In genomic region chr12:11688831-11689230, GRCh38 we compare ENCODE assay signal across 15 cellular contexts. TPM values are rescaled to one million over a fixed set of nuclear protein-coding genes. Genes with fewer than 3 reads are reported as not detected.
DNase-seq lines count a peak whose midpoint lies in the region; ATAC-seq and TF ChIP-seq lines count a peak whose summit lies in the region.
"Had no signal": no experiment of that assay in that cellular context is flagged by ENCODE, and none has a peak within 500 bp of the region (broad histone marks: within the 10 kb centered on the region; RNA-seq: fewer than 3 reads in every experiment).

No MANE protein-coding gene starts in this region.

- CTCF ChIA-PET in A673 (lab: Charles Lee), result no interaction called here

- POLR2A ChIA-PET in A673 (lab: Charles Lee; ENCODE audit: low non-redundant PET), result no interaction called here

- 97% methylated on average over 2 of the region's 2 CpGs for WGBS in smooth muscle cell (ENCODE audit: low lambda C conversion rate)

- no peak overlapping the region for H3K9ac ChIP-seq in smooth muscle cell (ENCODE audit: low read depth)

- DNase-seq in EH (ENCODE audit: low read depth), result peak; percentile 74
- peak; percentile 27 to 54 for DNase-seq in cardiac fibroblast (ENCODE audit: low read depth in 2 of 2)
- DNase-seq in iris pigment epithelial cell (ENCODE audit: low read depth), result peak; percentile 62
- no peak for DNase-seq in smooth muscle cell (lab: John Stamatoyannopoulos, UW; ENCODE audit: unreplicated experiment)
- DNase-seq in NCI-H2107 (lab: John Stamatoyannopoulos, UW), result no peak
- DNase-seq in NCI-H2081 (lab: John Stamatoyannopoulos, UW), result no peak
- no peak for DNase-seq in A673 (ENCODE audit: low spot score)
- DNase-seq: activated CD4-positive, CD25-positive, alpha-beta regulatory T cell; heart left ventricle; NCI-H2029; NCI-H510A; stimulated activated CD4-positive, alpha-beta T cell treated with anti-CD3 and anti-CD28 coated beads, Interleukin-1b, Interleukin-23, amount 100 ng/mL, for 48 hours had no signal

- H3K27ac ChIP-seq in smooth muscle cell (ENCODE audit: low read depth) (peak overlapping the region; percentile 38), A673 (ENCODE audit: low read depth, low read length, poor library complexity, severe bottlenecking) (no peak overlapping the region)
- H3K27ac ChIP-seq: right atrium auricular region had no signal

- peak overlapping the region; percentile 41 for H3K4me2 ChIP-seq in smooth muscle cell

- H3K4me3 ChIP-seq in cardiac fibroblast (replicated peaks in 1 of 2; ENCODE audit: low read depth in 2 of 2, low read length in 2 of 2) (no peak overlapping the region), smooth muscle cell (no peak overlapping the region), A673 (ENCODE audit: low read depth, low read length, poor library complexity, severe bottlenecking) (no peak overlapping the region)
- H3K4me3 ChIP-seq: heart left ventricle, lung, right atrium auricular region had no signal

- H3K27me3 ChIP-seq in smooth muscle cell (ENCODE audit: low read depth), result no peaks in the 10 kb centered on the region
- H3K27me3 ChIP-seq in A673 (replicated peaks; ENCODE audit: insufficient read depth, low read depth, low read length, poor library complexity), result no peaks in the 10 kb centered on the region
- H3K27me3 ChIP-seq: heart left ventricle, right atrium auricular region had no signal

- BruUV-seq in A673 (replicated peaks; lab: Mats Ljungman, UMichigan), result no TSS peak

- ATAC-seq in HG03439 (IDR thresholded peaks at IDR 0.05; ENCODE audit: unreplicated experiment), result no peak
- ATAC-seq: heart left ventricle had no signal

- TF ChIP-seq CTCF in cardiac fibroblast (IDR thresholded peaks at IDR 0.05; ENCODE audit: low read depth, low read length) (no peak), smooth muscle cell (IDR thresholded peaks at IDR 0.05; ENCODE audit: borderline replicate concordance, insufficient read depth, poor library complexity, severe bottlenecking) (no peak), A673 (conservative IDR thresholded peaks at IDR 0.05; ENCODE audit: low read depth, low read length) (no peak)

- peaks cover 10% of the 10 kb centered on the region for H3F3A ChIP-seq in smooth muscle cell (ENCODE audit: low read depth)

- H3K9me3 ChIP-seq in smooth muscle cell (replicated peaks; ENCODE audit: low read depth), result no peaks in the 10 kb centered on the region
- H3K9me3 ChIP-seq in A673 (ENCODE audit: low read depth, low read length, poor library complexity, severe bottlenecking), result no peaks in the 10 kb centered on the region
- H3K9me3 ChIP-seq: heart left ventricle, right atrium auricular region had no signal

- no peak overlapping the region for H2AFZ ChIP-seq in smooth muscle cell (ENCODE audit: low read depth)

- peaks cover 4% of the 10 kb centered on the region for H4K20me1 ChIP-seq in smooth muscle cell (ENCODE audit: low read depth)

- H3K36me3 ChIP-seq in smooth muscle cell (ENCODE audit: low read depth), result no peaks in the 10 kb centered on the region
- no peaks in the 10 kb centered on the region for H3K36me3 ChIP-seq in A673 (ENCODE audit: insufficient read depth, low read length, poor library complexity, severe bottlenecking)
- H3K36me3 ChIP-seq: heart left ventricle, right atrium auricular region had no signal

- peaks cover 95% of the 10 kb centered on the region for H3K79me2 ChIP-seq in smooth muscle cell (ENCODE audit: low read depth)

- H3K4me1 ChIP-seq in smooth muscle cell (ENCODE audit: low read depth), result peaks cover 27% of the 10 kb centered on the region
- H3K4me1 ChIP-seq in A673 (ENCODE audit: insufficient read depth, low read length, poor library complexity, severe bottlenecking), result peaks cover 42% of the 10 kb centered on the region

- intact Hi-C loops in A673 (cut with micrococcal nuclease; ENCODE audit: unreplicated experiment), result no loop called here

RNA-seq across cellular contexts. Expression of gene ETV6, which starts 39.4 kb away (rescaled TPM):
- total RNA-seq in smooth muscle cell (21.9 and 23.8 TPM in 2 replicates), A673 (2021) (27.4 and 32.4 TPM in 2 replicates)
- 11.5 and 19.8 TPM in 2 replicates for polyA plus RNA-seq in smooth muscle cell

Comparison
In these comparisons a context has a peak if more than half of its experiments do, and no peak if none do; other contexts are left out.
1. DNase-seq: peak in EH (single experiment), cardiac fibroblast (2 of 2) and iris pigment epithelial cell (single experiment); none in smooth muscle cell (single experiment), NCI-H2107 (single experiment), NCI-H2081 (0 of 2) and A673 (single experiment).